In genomic region chr1:186680031-186681012, GRCh38 we compare ENCODE assay signal across 8 cellular contexts. TPM values are rescaled to one million over a fixed set of nuclear protein-coding genes. Genes with fewer than 3 reads are reported as not detected.
DNase-seq lines count a peak whose midpoint lies in the region; ATAC-seq and TF ChIP-seq lines count a peak whose summit lies in the region.

PTGS2 (minus strand) TSS chr1:186680423; CDS start chr1:186680290, 133 bp downstream.

- ATAC-seq in GM21786 (IDR thresholded peaks at IDR 0.05; ENCODE audit: unreplicated experiment) = peak; percentile 88
- peak; percentile 97 for ATAC-seq in sciatic nerve

- BruUV-seq in MCF 10A (replicated peaks; lab: Mats Ljungman, UMichigan) = TSS peak; percentile 50

- no peaks in the 10 kb centered on the region for H3K27me3 Mint-ChIP-seq in MCF 10A (ENCODE audit: insufficient read depth, unreplicated experiment)

- H3K4me1 Mint-ChIP-seq in MCF 10A (ENCODE audit: insufficient read depth, unreplicated experiment) = peaks cover 29% of the 10 kb centered on the region

- H3K9me3 Mint-ChIP-seq in MCF 10A (ENCODE audit: unreplicated experiment) = no peaks in the 10 kb centered on the region

- peak within 1 kb of the TSS; percentile 70 for H3K4me3 ChIP-seq in iPS-18c (ENCODE audit: insufficient read depth, low read depth, low read length)

- peak; percentile 64 for TF ChIP-seq CTCF in MCF 10A (IDR thresholded peaks at IDR 0.05; ENCODE audit: unreplicated experiment)

- peak within 1 kb of the TSS; percentile 97 for H3K27ac Mint-ChIP-seq in MCF 10A (ENCODE audit: low read depth, unreplicated experiment)

- intact Hi-C loops in MCF 10A (cut with micrococcal nuclease) (loop anchor here (1.0 to 2.0 kb wide), 4 partner anchors 148 to 305 kb away; partner anchors contain the start of genes ODR4, PLA2G4A and TPR), sciatic nerve (cut with DNase I) (no loop called here)

- H3K36me3 Mint-ChIP-seq in MCF 10A (ENCODE audit: insufficient read depth, unreplicated experiment) = no peaks in the 10 kb centered on the region

- H3K9me3 ChIP-seq in iPS-18c (ENCODE audit: control insufficient read depth, insufficient read depth, low read length) = no peaks in the 10 kb centered on the region

- peak within 1 kb of the TSS; percentile 96 for H3K4me3 Mint-ChIP-seq in MCF 10A (ENCODE audit: unreplicated experiment)

- peak; percentile 27 for DNase-seq in GM04503 (ENCODE audit: low read depth)
- DNase-seq in KG1 (lab: John Stamatoyannopoulos, UW) = peak; percentile 91
- peak; percentile 97 for DNase-seq in SKM-1 (lab: John Stamatoyannopoulos, UW; ENCODE audit: unreplicated experiment)
- peak; percentile 96 for DNase-seq in MCF 10A (ENCODE audit: unreplicated experiment)
- peak; percentile 83 for DNase-seq in sciatic nerve (ENCODE audit: low spot score)
- DNase-seq in cerebellar nuclear complex (lab: John Stamatoyannopoulos, UW) = no peak

- POLR2A ChIA-PET in MCF 10A (lab: Yijun Ruan, JAX) = interaction anchor here (0.6 to 4.8 kb wide), 33 partner anchors 10 to 358 kb away, joined by 3 to 41 read pairs (median 4); partner anchors contain the start of genes ODR4, PLA2G4A and TPR

- CTCF ChIA-PET in MCF 10A (lab: Yijun Ruan, JAX) = interaction anchor here (0.5 to 12.1 kb wide), 66 partner anchors 9 to 351 kb away, joined by 3 to 134 read pairs (median 4); partner anchors contain the start of genes ODR4, PLA2G4A and TPR

RNA-seq across cellular contexts. Expression of gene PTGS2, which starts in this region (rescaled TPM):
- 6.0 and 17.6 TPM in 2 replicates for total RNA-seq in MCF 10A (2022)
- 5.4 TPM for total RNA-seq in sciatic nerve

Comparison
In these comparisons a context has a peak if more than half of its experiments do, and no peak if none do; other contexts are left out.
1. DNase-seq: peak in GM04503 (single experiment), KG1 (single experiment), SKM-1 (single experiment), MCF 10A (single experiment) and sciatic nerve (single experiment); none in cerebellar nuclear complex (0 of 2).